In genomic region chr17:6163632-6164319, GRCh38 we compare ENCODE assay signal across 11 cellular contexts.
DNase-seq lines count a peak whose midpoint lies in the region; ATAC-seq and TF ChIP-seq lines count a peak whose summit lies in the region.
"Had no signal": no experiment of that assay in that cellular context is flagged by ENCODE, and none has a peak within 500 bp of the region (broad histone marks: within the 10 kb centered on the region; RNA-seq: fewer than 3 reads in every experiment).

No MANE protein-coding gene starts in this region.

- H3K27me3 ChIP-seq in A673 (replicated peaks; ENCODE audit: insufficient read depth, low read depth, low read length, poor library complexity) = peaks cover 55% of the 10 kb centered on the region
- peaks cover 23% of the 10 kb centered on the region for H3K27me3 ChIP-seq in endodermal cell (ENCODE audit: control insufficient read depth, insufficient read depth, low read length, poor library complexity, severe bottlenecking)
- no peaks in the 10 kb centered on the region for H3K27me3 ChIP-seq in gastrocnemius medialis
- H3K27me3 ChIP-seq: ascending aorta had no signal

- POLR2A ChIA-PET in A673 (lab: Charles Lee; ENCODE audit: low non-redundant PET) = interaction anchor here (0.6 kb wide), 1 partner anchor 87 kb away, joined by 3 read pairs; no protein-coding TSS in a partner anchor
- POLR2A ChIA-PET in activated CD4-positive, alpha-beta memory T cell treated with anti-CD3 and anti-CD28 coated beads, Interleukin-2, amount 10 ng/mL, durations not matched to agents 7 days and 5 days (lab: Charles Lee) = no interaction called here

- H3K9ac ChIP-seq in endodermal cell (ENCODE audit: extremely low read depth, low read length, poor library complexity, severe bottlenecking) = no peak overlapping the region

- TF ChIP-seq POLR2A in gastrocnemius medialis (IDR thresholded peaks at IDR 0.05) = no peak

- ATAC-seq in gastrocnemius medialis = no peak
- ATAC-seq in esophagus mucosa = no peak
- ATAC-seq: naive thymus-derived CD8-positive, alpha-beta T cell had no signal

- BruUV-seq in A673 (replicated peaks; lab: Mats Ljungman, UMichigan) = no TSS peak

- H3K4me3 ChIP-seq in A673 (ENCODE audit: low read depth, low read length, poor library complexity, severe bottlenecking) (no peak overlapping the region), endodermal cell (ENCODE audit: low read length) (no peak overlapping the region), gastrocnemius medialis (no peak overlapping the region)
- H3K4me3 ChIP-seq: ascending aorta had no signal

- H3K9me3 Mint-ChIP-seq in endodermal cell = no peaks in the 10 kb centered on the region
- H3K9me3 Mint-ChIP-seq in activated CD4-positive, alpha-beta memory T cell treated with anti-CD3 and anti-CD28 coated beads, Interleukin-2, amount 10 ng/mL, durations not matched to agents 7 days and 5 days = no peaks in the 10 kb centered on the region
- H3K9me3 Mint-ChIP-seq: naive thymus-derived CD8-positive, alpha-beta T cell had no signal

- no peak overlapping the region for H3K27ac Mint-ChIP-seq in endodermal cell
- no peak overlapping the region for H3K27ac Mint-ChIP-seq in activated CD4-positive, alpha-beta memory T cell treated with anti-CD3 and anti-CD28 coated beads, Interleukin-2, amount 10 ng/mL, durations not matched to agents 7 days and 5 days
- H3K27ac Mint-ChIP-seq: naive thymus-derived CD8-positive, alpha-beta T cell had no signal

- no peaks in the 10 kb centered on the region for H3K36me3 Mint-ChIP-seq in endodermal cell (ENCODE audit: low read depth)
- H3K36me3 Mint-ChIP-seq in activated CD4-positive, alpha-beta memory T cell treated with anti-CD3 and anti-CD28 coated beads, Interleukin-2, amount 10 ng/mL, durations not matched to agents 7 days and 5 days (ENCODE audit: low read depth) = no peaks in the 10 kb centered on the region
- H3K36me3 Mint-ChIP-seq: naive thymus-derived CD8-positive, alpha-beta T cell had no signal

- H3K27me3 Mint-ChIP-seq in endodermal cell (ENCODE audit: insufficient read depth) = peaks cover 44% of the 10 kb centered on the region
- H3K27me3 Mint-ChIP-seq in activated CD4-positive, alpha-beta memory T cell treated with anti-CD3 and anti-CD28 coated beads, Interleukin-2, amount 10 ng/mL, durations not matched to agents 7 days and 5 days = no peaks in the 10 kb centered on the region

- H3K27ac ChIP-seq in A673 (ENCODE audit: low read depth, low read length, poor library complexity, severe bottlenecking) = no peak overlapping the region
- H3K27ac ChIP-seq in endodermal cell (ENCODE audit: low read depth, low read length) = no peak overlapping the region
- H3K27ac ChIP-seq in gastrocnemius medialis = no peak overlapping the region
- H3K27ac ChIP-seq: ascending aorta, epithelial cell of prostate had no signal

- CTCF ChIA-PET in A673 (lab: Charles Lee) = no interaction called here
- CTCF ChIA-PET in activated CD4-positive, alpha-beta memory T cell treated with anti-CD3 and anti-CD28 coated beads, Interleukin-2, amount 10 ng/mL, durations not matched to agents 7 days and 5 days (lab: Charles Lee) = no interaction called here

- DNase-seq in A673 (ENCODE audit: low spot score) (peak; percentile 48), LHCN-M2 (ENCODE audit: low read depth) (peak; percentile 65), NCI-H446 treated with DMSO at 0.1 percent for 48 hours (lab: John Stamatoyannopoulos, UW) (peak; percentile 99), endodermal cell (peak; percentile 45), gastrocnemius medialis (no peak), NCI-H1048 (lab: John Stamatoyannopoulos, UW) (no peak)
- DNase-seq in activated CD4-positive, alpha-beta memory T cell treated with anti-CD3 and anti-CD28 coated beads, Interleukin-2, amount 10 ng/mL, durations not matched to agents 7 days and 5 days = no peak
- DNase-seq: naive thymus-derived CD8-positive, alpha-beta T cell had no signal

- intact Hi-C loops in A673 (cut with micrococcal nuclease; ENCODE audit: unreplicated experiment) (no loop called here), gastrocnemius medialis (cut with DNase I; ENCODE audit: low total_unique reads) (no loop called here)

- H3K36me3 ChIP-seq in A673 (ENCODE audit: insufficient read depth, low read length, poor library complexity, severe bottlenecking) = no peaks in the 10 kb centered on the region
- no peaks in the 10 kb centered on the region for H3K36me3 ChIP-seq in endodermal cell (ENCODE audit: control insufficient read depth, insufficient read depth, low read length)
- no peaks in the 10 kb centered on the region for H3K36me3 ChIP-seq in gastrocnemius medialis
- H3K36me3 ChIP-seq: ascending aorta had no signal

- no peak for TF ChIP-seq CTCF in A673 (conservative IDR thresholded peaks at IDR 0.05; ENCODE audit: low read depth, low read length)
- no peak for TF ChIP-seq CTCF in endodermal cell (conservative IDR thresholded peaks at IDR 0.05)
- no peak for TF ChIP-seq CTCF in gastrocnemius medialis (IDR thresholded peaks at IDR 0.05 in 4 of 5, conservative IDR thresholded peaks at IDR 0.05 in 1 of 5)

- in situ Hi-C loops in gastrocnemius medialis (cut with MboI; ENCODE audit: low sequenced_read_pairs in 4 of 4) = loop anchor here in 1 of 4 donors (25.0 kb wide), 1 partner anchor 101 kb away; the partner anchor contains the start of gene WSCD1

- no peak overlapping the region for H3K4me3 Mint-ChIP-seq in endodermal cell
- H3K4me3 Mint-ChIP-seq in activated CD4-positive, alpha-beta memory T cell treated with anti-CD3 and anti-CD28 coated beads, Interleukin-2, amount 10 ng/mL, durations not matched to agents 7 days and 5 days = no peak overlapping the region
- H3K4me3 Mint-ChIP-seq: naive thymus-derived CD8-positive, alpha-beta T cell had no signal

- WGBS in endodermal cell (ENCODE audit: insufficient coverage in 1 of 2, insufficient read length in 1 of 2), 2 experiments = 95 to 96% methylated on average over 4 to 5 of the region's 5 CpGs

- H3K4me1 ChIP-seq in A673 (ENCODE audit: insufficient read depth, low read length, poor library complexity, severe bottlenecking) = no peaks in the 10 kb centered on the region
- H3K4me1 ChIP-seq in endodermal cell (ENCODE audit: control insufficient read depth, insufficient read depth, low read length) = peaks cover 8% of the 10 kb centered on the region
- peaks cover 0 to 9% of the 10 kb centered on the region in 2 donors for H3K4me1 ChIP-seq in gastrocnemius medialis
- H3K4me1 ChIP-seq: ascending aorta had no signal

- H3K9me3 ChIP-seq in A673 (ENCODE audit: low read depth, low read length, poor library complexity, severe bottlenecking) (no peaks in the 10 kb centered on the region), endodermal cell (ENCODE audit: control insufficient read depth, low read length) (no peaks in the 10 kb centered on the region), gastrocnemius medialis (no peaks in the 10 kb centered on the region)
- H3K9me3 ChIP-seq: ascending aorta had no signal

- peaks cover 27% of the 10 kb centered on the region for H3K4me1 Mint-ChIP-seq in endodermal cell
- no peaks in the 10 kb centered on the region for H3K4me1 Mint-ChIP-seq in activated CD4-positive, alpha-beta memory T cell treated with anti-CD3 and anti-CD28 coated beads, Interleukin-2, amount 10 ng/mL, durations not matched to agents 7 days and 5 days

Comparison
In these comparisons a context has a peak if more than half of its experiments do, and no peak if none do; other contexts are left out.
1. DNase-seq: peak in A673 (single experiment), LHCN-M2 (single experiment), NCI-H446 treated with DMSO at 0.1 percent for 48 hours (single experiment) and endodermal cell (single experiment); none in activated CD4-positive, alpha-beta memory T cell treated with anti-CD3 and anti-CD28 coated beads, Interleukin-2, amount 10 ng/mL, durations not matched to agents 7 days and 5 days (single experiment), gastrocnemius medialis (0 of 2) and NCI-H1048 (single experiment).